Comparison of ENCODE assay signal across 8 cellular contexts in the genomic region with DNA sequence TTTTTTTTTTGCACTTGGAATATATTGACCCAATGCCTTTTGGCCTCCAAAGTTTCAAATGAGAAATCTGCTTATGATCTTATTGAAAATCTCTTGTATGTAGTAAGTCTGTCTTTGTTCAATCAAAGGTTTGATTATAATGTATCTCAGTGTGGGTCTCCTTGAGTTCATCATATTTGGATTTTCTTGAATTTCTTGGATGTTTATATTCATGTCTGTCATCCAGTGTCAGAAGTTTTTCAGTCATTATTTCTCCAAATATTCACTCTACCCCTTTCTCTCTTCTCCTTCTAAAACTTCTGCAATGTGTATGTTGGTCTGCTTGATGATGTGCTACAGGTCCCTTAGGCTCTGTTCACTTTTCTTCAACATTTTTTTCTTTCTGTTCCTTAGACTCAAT.
"Had no signal": no experiment of that assay in that cellular context is flagged by ENCODE, and none has a peak within 500 bp of the region (broad histone marks: within the 10 kb centered on the region; RNA-seq: fewer than 3 reads in every experiment).

No MANE protein-coding gene starts in this region.

- DNase-seq: GM23248, GOT3, H7, H9, HCEC 1CT, HFFc6 had no signal

- H3K4me3 ChIP-seq: GM23248, GM23338, HAP-1 had no signal

- H3K27ac ChIP-seq: GM23248 had no signal

- H3K9me3 ChIP-seq: HAP-1 had no signal

- H3K36me3 ChIP-seq: HAP-1 had no signal
